1 cellular context compared by ENCODE assay signal in the genomic region with DNA sequence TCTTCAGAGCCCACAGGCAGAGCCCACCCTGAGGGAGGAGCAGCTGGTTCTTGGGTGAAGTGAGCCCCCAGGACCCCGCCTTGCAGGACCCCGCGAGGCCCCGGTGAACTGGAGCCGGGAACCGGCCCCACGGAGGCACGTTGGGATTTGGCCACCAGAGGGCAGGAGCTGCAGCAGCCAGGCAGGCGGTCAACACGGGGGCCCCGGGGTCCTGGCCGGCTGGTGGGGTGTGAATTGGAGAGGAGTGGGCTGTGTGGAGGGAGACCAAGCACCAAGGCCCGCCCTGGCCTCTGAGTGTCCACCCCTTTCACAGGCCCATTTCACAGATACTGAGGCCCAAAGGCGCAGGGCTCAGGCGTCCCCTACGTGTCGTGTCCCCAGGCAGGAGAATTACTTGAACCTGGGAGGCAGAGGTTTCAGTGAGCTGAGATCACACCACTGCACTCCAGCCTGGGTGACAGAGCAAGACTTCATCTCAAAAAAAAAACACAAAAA.
TF ChIP-seq lines count a peak whose summit lies in the region.

No MANE protein-coding gene starts in this region.

TF ChIP-seq in HepG2, 621 proteins besides CTCF, POLR2A, EP300 and RAD21 (continued from another document and continues in another):
- peak; percentile 68; the same call in 1 of the 2 replicates for TF ChIP-seq ZNF414 (CRISPR knock-in tag; IDR thresholded peaks at IDR 0.05)
- no peak for TF ChIP-seq PLRG1 (conservative IDR thresholded peaks at IDR 0.05)
- peak; percentile 94 for TF ChIP-seq ZNF18 (CRISPR knock-in tag; IDR thresholded peaks at IDR 0.05; ENCODE audit: insufficient replicate concordance)
- peak; percentile 52; the same call in 1 of the 2 replicates for TF ChIP-seq ZNF788 (CRISPR knock-in tag; IDR thresholded peaks at IDR 0.05; ENCODE audit: borderline replicate concordance)
- TF ChIP-seq FOXA1 (IDR thresholded peaks at IDR 0.05) = no peak
- TF ChIP-seq FOXA1 (CRISPR knock-in tag; IDR thresholded peaks at IDR 0.05) = peak; percentile 37
- TF ChIP-seq FOXA3 (CRISPR knock-in tag; IDR thresholded peaks at IDR 0.05) = peak; percentile 40; the same call in 1 of the 2 replicates
- no peak for TF ChIP-seq ZNF792 (CRISPR knock-in tag; IDR thresholded peaks at IDR 0.05)
- TF ChIP-seq, protein P1, sequence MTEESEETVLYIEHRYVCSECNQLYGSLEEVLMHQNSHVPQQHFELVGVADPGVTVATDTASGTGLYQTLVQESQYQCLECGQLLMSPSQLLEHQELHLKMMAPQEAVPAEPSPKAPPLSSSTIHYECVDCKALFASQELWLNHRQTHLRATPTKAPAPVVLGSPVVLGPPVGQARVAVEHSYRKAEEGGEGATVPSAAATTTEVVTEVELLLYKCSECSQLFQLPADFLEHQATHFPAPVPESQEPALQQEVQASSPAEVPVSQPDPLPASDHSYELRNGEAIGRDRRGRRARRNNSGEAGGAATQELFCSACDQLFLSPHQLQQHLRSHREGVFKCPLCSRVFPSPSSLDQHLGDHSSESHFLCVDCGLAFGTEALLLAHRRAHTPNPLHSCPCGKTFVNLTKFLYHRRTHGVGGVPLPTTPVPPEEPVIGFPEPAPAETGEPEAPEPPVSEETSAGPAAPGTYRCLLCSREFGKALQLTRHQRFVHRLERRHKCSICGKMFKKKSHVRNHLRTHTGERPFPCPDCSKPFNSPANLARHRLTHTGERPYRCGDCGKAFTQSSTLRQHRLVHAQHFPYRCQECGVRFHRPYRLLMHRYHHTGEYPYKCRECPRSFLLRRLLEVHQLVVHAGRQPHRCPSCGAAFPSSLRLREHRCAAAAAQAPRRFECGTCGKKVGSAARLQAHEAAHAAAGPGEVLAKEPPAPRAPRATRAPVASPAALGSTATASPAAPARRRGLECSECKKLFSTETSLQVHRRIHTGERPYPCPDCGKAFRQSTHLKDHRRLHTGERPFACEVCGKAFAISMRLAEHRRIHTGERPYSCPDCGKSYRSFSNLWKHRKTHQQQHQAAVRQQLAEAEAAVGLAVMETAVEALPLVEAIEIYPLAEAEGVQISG (CRISPR knock-in tag; IDR thresholded peaks at IDR 0.05) = peak; percentile 57; the same call in 1 of the 2 replicates
- TF ChIP-seq NCOR1 (IDR thresholded peaks at IDR 0.05; ENCODE audit: borderline replicate concordance, low read length) = no peak
- TF ChIP-seq MTF2 (CRISPR knock-in tag; IDR thresholded peaks at IDR 0.05; ENCODE audit: borderline replicate concordance) = peak; percentile 76; the same call in 1 of the 2 replicates
- no peak for TF ChIP-seq KDM4B (CRISPR knock-in tag; IDR thresholded peaks at IDR 0.05)
- peak; percentile 47 for TF ChIP-seq YY1 (IDR thresholded peaks at IDR 0.05; ENCODE audit: insufficient read depth, insufficient replicate concordance, low read depth, low read length)
- TF ChIP-seq, protein P2, sequence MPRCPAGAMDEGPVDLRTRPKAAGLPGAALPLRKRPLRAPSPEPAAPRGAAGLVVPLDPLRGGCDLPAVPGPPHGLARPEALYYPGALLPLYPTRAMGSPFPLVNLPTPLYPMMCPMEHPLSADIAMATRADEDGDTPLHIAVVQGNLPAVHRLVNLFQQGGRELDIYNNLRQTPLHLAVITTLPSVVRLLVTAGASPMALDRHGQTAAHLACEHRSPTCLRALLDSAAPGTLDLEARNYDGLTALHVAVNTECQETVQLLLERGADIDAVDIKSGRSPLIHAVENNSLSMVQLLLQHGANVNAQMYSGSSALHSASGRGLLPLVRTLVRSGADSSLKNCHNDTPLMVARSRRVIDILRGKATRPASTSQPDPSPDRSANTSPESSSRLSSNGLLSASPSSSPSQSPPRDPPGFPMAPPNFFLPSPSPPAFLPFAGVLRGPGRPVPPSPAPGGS (CRISPR knock-in tag; IDR thresholded peaks at IDR 0.05) = no peak
- TF ChIP-seq ZNF660 (CRISPR knock-in tag; IDR thresholded peaks at IDR 0.05; ENCODE audit: borderline replicate concordance, low read depth) = no peak
- TF ChIP-seq, protein P3, sequence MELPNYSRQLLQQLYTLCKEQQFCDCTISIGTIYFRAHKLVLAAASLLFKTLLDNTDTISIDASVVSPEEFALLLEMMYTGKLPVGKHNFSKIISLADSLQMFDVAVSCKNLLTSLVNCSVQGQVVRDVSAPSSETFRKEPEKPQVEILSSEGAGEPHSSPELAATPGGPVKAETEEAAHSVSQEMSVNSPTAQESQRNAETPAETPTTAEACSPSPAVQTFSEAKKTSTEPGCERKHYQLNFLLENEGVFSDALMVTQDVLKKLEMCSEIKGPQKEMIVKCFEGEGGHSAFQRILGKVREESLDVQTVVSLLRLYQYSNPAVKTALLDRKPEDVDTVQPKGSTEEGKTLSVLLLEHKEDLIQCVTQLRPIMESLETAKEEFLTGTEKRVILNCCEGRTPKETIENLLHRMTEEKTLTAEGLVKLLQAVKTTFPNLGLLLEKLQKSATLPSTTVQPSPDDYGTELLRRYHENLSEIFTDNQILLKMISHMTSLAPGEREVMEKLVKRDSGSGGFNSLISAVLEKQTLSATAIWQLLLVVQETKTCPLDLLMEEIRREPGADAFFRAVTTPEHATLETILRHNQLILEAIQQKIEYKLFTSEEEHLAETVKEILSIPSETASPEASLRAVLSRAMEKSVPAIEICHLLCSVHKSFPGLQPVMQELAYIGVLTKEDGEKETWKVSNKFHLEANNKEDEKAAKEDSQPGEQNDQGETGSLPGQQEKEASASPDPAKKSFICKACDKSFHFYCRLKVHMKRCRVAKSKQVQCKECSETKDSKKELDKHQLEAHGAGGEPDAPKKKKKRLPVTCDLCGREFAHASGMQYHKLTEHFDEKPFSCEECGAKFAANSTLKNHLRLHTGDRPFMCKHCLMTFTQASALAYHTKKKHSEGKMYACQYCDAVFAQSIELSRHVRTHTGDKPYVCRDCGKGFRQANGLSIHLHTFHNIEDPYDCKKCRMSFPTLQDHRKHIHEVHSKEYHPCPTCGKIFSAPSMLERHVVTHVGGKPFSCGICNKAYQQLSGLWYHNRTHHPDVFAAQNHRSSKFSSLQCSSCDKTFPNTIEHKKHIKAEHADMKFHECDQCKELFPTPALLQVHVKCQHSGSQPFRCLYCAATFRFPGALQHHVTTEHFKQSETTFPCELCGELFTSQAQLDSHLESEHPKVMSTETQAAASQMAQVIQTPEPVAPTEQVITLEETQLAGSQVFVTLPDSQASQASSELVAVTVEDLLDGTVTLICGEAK (IDR thresholded peaks at IDR 0.05) = no peak
- TF ChIP-seq, protein P3 (CRISPR knock-in tag; IDR thresholded peaks at IDR 0.05) = peak; percentile 27; the same call in 1 of the 2 replicates
- peak; percentile 59; the same call in 1 of the 2 replicates for TF ChIP-seq RFXAP (CRISPR knock-in tag; IDR thresholded peaks at IDR 0.05; ENCODE audit: borderline replicate concordance)
- TF ChIP-seq ZNF720 (CRISPR knock-in tag; IDR thresholded peaks at IDR 0.05) = no peak
- TF ChIP-seq SAP130 (CRISPR knock-in tag; IDR thresholded peaks at IDR 0.05; ENCODE audit: low read depth) = 0 out of 2 replicates have a peak, but pooled peaks have one; percentile 19
- TF ChIP-seq MXD1 (CRISPR knock-in tag; IDR thresholded peaks at IDR 0.05) = 0 out of 2 replicates have a peak, but pooled peaks have one; percentile 36
- TF ChIP-seq ZNF800 (CRISPR knock-in tag; IDR thresholded peaks at IDR 0.05) = 0 out of 2 replicates have a peak, but pooled peaks have one; percentile 47
- TF ChIP-seq RFX1 (IDR thresholded peaks at IDR 0.05) = no peak
- TF ChIP-seq, protein P4, sequence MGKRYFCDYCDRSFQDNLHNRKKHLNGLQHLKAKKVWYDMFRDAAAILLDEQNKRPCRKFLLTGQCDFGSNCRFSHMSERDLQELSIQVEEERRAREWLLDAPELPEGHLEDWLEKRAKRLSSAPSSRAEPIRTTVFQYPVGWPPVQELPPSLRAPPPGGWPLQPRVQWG (CRISPR knock-in tag; IDR thresholded peaks at IDR 0.05; ENCODE audit: borderline replicate concordance, low read depth) = no peak
- TF ChIP-seq, protein P5, sequence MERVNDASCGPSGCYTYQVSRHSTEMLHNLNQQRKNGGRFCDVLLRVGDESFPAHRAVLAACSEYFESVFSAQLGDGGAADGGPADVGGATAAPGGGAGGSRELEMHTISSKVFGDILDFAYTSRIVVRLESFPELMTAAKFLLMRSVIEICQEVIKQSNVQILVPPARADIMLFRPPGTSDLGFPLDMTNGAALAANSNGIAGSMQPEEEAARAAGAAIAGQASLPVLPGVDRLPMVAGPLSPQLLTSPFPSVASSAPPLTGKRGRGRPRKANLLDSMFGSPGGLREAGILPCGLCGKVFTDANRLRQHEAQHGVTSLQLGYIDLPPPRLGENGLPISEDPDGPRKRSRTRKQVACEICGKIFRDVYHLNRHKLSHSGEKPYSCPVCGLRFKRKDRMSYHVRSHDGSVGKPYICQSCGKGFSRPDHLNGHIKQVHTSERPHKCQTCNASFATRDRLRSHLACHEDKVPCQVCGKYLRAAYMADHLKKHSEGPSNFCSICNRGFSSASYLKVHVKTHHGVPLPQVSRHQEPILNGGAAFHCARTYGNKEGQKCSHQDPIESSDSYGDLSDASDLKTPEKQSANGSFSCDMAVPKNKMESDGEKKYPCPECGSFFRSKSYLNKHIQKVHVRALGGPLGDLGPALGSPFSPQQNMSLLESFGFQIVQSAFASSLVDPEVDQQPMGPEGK (CRISPR knock-in tag; IDR thresholded peaks at IDR 0.05) = peak; percentile 84
- TF ChIP-seq TSC22D2 (CRISPR knock-in tag; IDR thresholded peaks at IDR 0.05; ENCODE audit: borderline replicate concordance) = 0 out of 2 replicates have a peak, but pooled peaks have one; percentile 35
- TF ChIP-seq ZNF510 (CRISPR knock-in tag; IDR thresholded peaks at IDR 0.05; ENCODE audit: low read depth) = no peak
- 0 out of 2 replicates have a peak, but pooled peaks have one; percentile 28 for TF ChIP-seq ZNF703 (CRISPR knock-in tag; IDR thresholded peaks at IDR 0.05; ENCODE audit: borderline replicate concordance)
- no peak for TF ChIP-seq ZNF550 (CRISPR knock-in tag; IDR thresholded peaks at IDR 0.05; ENCODE audit: borderline replicate concordance)
- TF ChIP-seq ZNF235 (CRISPR knock-in tag; IDR thresholded peaks at IDR 0.05; ENCODE audit: borderline replicate concordance) = 0 out of 2 replicates have a peak, but pooled peaks have one; percentile 27
- no peak for TF ChIP-seq RNF2 (conservative IDR thresholded peaks at IDR 0.05; ENCODE audit: low read depth)
- TF ChIP-seq ZFX (CRISPR knock-in tag; IDR thresholded peaks at IDR 0.05; ENCODE audit: low read depth) = peak; percentile 46; the same call in 1 of the 2 replicates
- no peak for TF ChIP-seq ZBTB20 (CRISPR knock-in tag; IDR thresholded peaks at IDR 0.05; ENCODE audit: borderline replicate concordance, low read depth)
- TF ChIP-seq ETV6 (CRISPR knock-in tag; conservative IDR thresholded peaks at IDR 0.05) = peak; percentile 91
- TF ChIP-seq STAG1 (CRISPR knock-in tag; IDR thresholded peaks at IDR 0.05) = peak; percentile 86
- TF ChIP-seq NCOA1 (CRISPR knock-in tag; IDR thresholded peaks at IDR 0.05) = 0 out of 2 replicates have a peak, but pooled peaks have one; percentile 35
